Comparison of ENCODE assay signal across 9 cellular contexts in genomic region chr9:136374183-136374575, GRCh38.
"Had no signal": no experiment of that assay in that cellular context is flagged by ENCODE, and none has a peak within 500 bp of the region (broad histone marks: within the 10 kb centered on the region; RNA-seq: fewer than 3 reads in every experiment).

No MANE protein-coding gene starts in this region.

- H3K27me3 ChIP-seq: cardiac muscle cell, dorsolateral prefrontal cortex, hepatocyte had no signal

- DNase-seq: activated effector memory CD4-positive, alpha-beta T cell treated with Interleukin-2 at 50 U/mL for 16 hours; activated naive CD4-positive, alpha-beta T cell treated with anti-CD3 and anti-CD28 coated beads, Interleukin-2, amount 50 U/mL, for 16 hours; activated T-cell treated with anti-CD3 and anti-CD28 coated beads, Interleukin-2, amount 50 U/mL, for 4 hours; islet precursor cell; naive B cell; T-helper 9 cell had no signal

- H3K4me3 ChIP-seq: cardiac muscle cell, hepatocyte had no signal

- H3K4me2 ChIP-seq: hepatocyte had no signal

- H3K27ac ChIP-seq: cardiac muscle cell, hepatocyte had no signal
